ENCODE assay signal across 10 cellular contexts in the genomic region with DNA sequence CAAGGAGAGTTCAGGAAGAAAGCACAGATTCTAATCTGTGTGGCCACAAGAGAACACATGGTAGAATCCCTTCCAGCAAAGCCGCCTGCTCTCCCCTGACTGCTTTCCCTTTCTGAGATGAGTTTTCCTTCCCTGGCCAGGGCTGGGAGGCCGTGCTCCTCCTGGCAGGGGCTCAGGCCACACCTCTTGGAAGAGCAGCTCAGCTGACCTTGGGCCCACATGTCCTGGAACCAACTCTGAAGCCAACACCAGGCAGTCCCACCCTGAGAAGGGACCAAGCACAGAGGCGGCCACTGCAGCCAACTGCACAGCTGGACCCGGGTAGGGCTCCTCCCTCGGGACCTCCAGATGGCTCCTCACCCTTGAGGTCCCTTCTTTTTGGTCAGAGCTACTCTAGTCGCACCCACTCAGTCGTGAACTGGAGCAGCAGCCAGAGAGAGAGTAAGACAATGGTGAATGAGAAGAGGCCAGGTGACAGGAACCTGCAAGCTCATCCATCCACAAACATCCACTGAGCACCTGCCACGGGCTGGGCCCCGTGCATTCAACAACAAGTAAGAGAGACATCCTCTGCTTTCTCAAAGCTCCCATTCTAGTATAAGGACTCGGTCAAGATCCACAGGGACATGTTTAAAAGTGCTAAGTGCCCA. TPM values are rescaled to one million over a fixed set of nuclear protein-coding genes. Genes with fewer than 3 reads are reported as not detected.
DNase-seq lines count a peak whose midpoint lies in the region; ATAC-seq and TF ChIP-seq lines count a peak whose summit lies in the region.
"Had no signal": no experiment of that assay in that cellular context is flagged by ENCODE, and none has a peak within 500 bp of the region (broad histone marks: within the 10 kb centered on the region; RNA-seq: fewer than 3 reads in every experiment).

No MANE protein-coding gene starts in this region.

- H3K27me3 Mint-ChIP-seq in activated CD4-positive, alpha-beta T cell treated with anti-CD3 and anti-CD28 coated beads for 36 hours, result no peaks in the 10 kb centered on the region
- no peaks in the 10 kb centered on the region for H3K27me3 Mint-ChIP-seq in mesothelial cell of epicardium (ENCODE audit: low read depth)

- H3K27ac ChIP-seq in thyroid gland, result peak overlapping the region; percentile 91 to 94 (median 92)
- H3K27ac ChIP-seq: A549 had no signal

- DNase-seq in activated CD4-positive, alpha-beta T cell treated with anti-CD3 and anti-CD28 coated beads for 36 hours, result no peak
- no peak for DNase-seq in activated CD4-positive, alpha-beta T cell treated with anti-CD3 and anti-CD28 coated beads for 1 hour
- DNase-seq in choroid plexus epithelial cell (ENCODE audit: low read depth) (peak; percentile 44), mesothelial cell of epicardium (ENCODE audit: low spot score in 2 of 2, unreplicated experiment in 2 of 2) (no peak), thyroid gland (peak; percentile 80 to 86), dedifferentiated amniotic fluid mesenchymal stem cell (ENCODE audit: extremely low spot score) (no peak), HuH-7 (ENCODE audit: low spot score) (no peak)
- DNase-seq: activated CD4-positive, CD25-positive, alpha-beta regulatory T cell had no signal

- H3K9me3 Mint-ChIP-seq in activated CD4-positive, alpha-beta T cell treated with anti-CD3 and anti-CD28 coated beads for 36 hours (ENCODE audit: low read depth), result no peaks in the 10 kb centered on the region
- H3K9me3 Mint-ChIP-seq in mesothelial cell of epicardium, result no peaks in the 10 kb centered on the region

- H3K4me1 ChIP-seq in thyroid gland, result peaks cover 82 to 100% of the 10 kb centered on the region in 2 donors
- H3K4me1 ChIP-seq: A549 had no signal

- no peaks in the 10 kb centered on the region for H3K36me3 ChIP-seq in thyroid gland

- peaks cover 93% of the 10 kb centered on the region for H3K4me1 Mint-ChIP-seq in activated CD4-positive, alpha-beta T cell treated with anti-CD3 and anti-CD28 coated beads for 36 hours
- peaks cover 50% of the 10 kb centered on the region for H3K4me1 Mint-ChIP-seq in mesothelial cell of epicardium

- no peaks in the 10 kb centered on the region for H3K27me3 ChIP-seq in thyroid gland

- H3K9me3 ChIP-seq in thyroid gland, result no peaks in the 10 kb centered on the region
- H3K9me3 ChIP-seq: A549 had no signal

- H3K36me3 Mint-ChIP-seq in activated CD4-positive, alpha-beta T cell treated with anti-CD3 and anti-CD28 coated beads for 36 hours (ENCODE audit: low read depth), result peaks cover 24% of the 10 kb centered on the region
- peaks cover 4% of the 10 kb centered on the region for H3K36me3 Mint-ChIP-seq in mesothelial cell of epicardium

- intact Hi-C loops in activated CD4-positive, alpha-beta T cell treated with anti-CD3 and anti-CD28 coated beads for 36 hours (cut with DNase I, micrococcal nuclease), result no loop called here
- intact Hi-C loops in thyroid gland (cut with DNase I), result loop anchor here (5.0 kb wide), 1 partner anchor 33 kb away; no protein-coding TSS in a partner anchor

- 43 to 53% methylated on average over 8 to 10 of the region's 10 CpGs for WGBS in thyroid gland, 2 donors

- TF ChIP-seq POLR2A in thyroid gland (IDR thresholded peaks at IDR 0.05), result peak in 1 of 2 donors; percentile 52

- H3K4me3 ChIP-seq in choroid plexus epithelial cell (ENCODE audit: low read depth, low read length) (no peak overlapping the region), thyroid gland (replicated peaks in 1 of 3) (no peak overlapping the region)
- H3K4me3 ChIP-seq: A549 had no signal

- POLR2A ChIA-PET in activated CD4-positive, alpha-beta T cell treated with anti-CD3 and anti-CD28 coated beads for 36 hours (lab: Charles Lee), result interaction anchor here (1.1 to 3.1 kb wide), 2 partner anchors 14 to 31 kb away, joined by 3 to 12 read pairs; no protein-coding TSS in a partner anchor

- no peak for TF ChIP-seq CTCF in choroid plexus epithelial cell (conservative IDR thresholded peaks at IDR 0.05; ENCODE audit: low read depth, low read length)
- no peak for TF ChIP-seq CTCF in mesothelial cell of epicardium (IDR thresholded peaks at IDR 0.05; ENCODE audit: unreplicated experiment)
- TF ChIP-seq CTCF in thyroid gland (IDR thresholded peaks at IDR 0.05), result no peak

- H3K27ac Mint-ChIP-seq in activated CD4-positive, alpha-beta T cell treated with anti-CD3 and anti-CD28 coated beads for 36 hours, result peak overlapping the region; percentile 75
- H3K27ac Mint-ChIP-seq in mesothelial cell of epicardium, result peak overlapping the region; percentile 87

- ATAC-seq in activated CD4-positive, alpha-beta T cell treated with anti-CD3 and anti-CD28 coated beads for 36 hours, result no peak
- ATAC-seq in GM19397 (IDR thresholded peaks at IDR 0.05; ENCODE audit: unreplicated experiment), result no peak
- ATAC-seq: A549 had no signal

- CTCF ChIA-PET in activated CD4-positive, alpha-beta T cell treated with anti-CD3 and anti-CD28 coated beads for 36 hours (lab: Charles Lee), result interaction anchor here (1.7 to 5.5 kb wide), 4 partner anchors 10 to 38 kb away, joined by 4 to 46 read pairs (median 23); no protein-coding TSS in a partner anchor

- no peak overlapping the region for H3K4me3 Mint-ChIP-seq in activated CD4-positive, alpha-beta T cell treated with anti-CD3 and anti-CD28 coated beads for 36 hours
- no peak overlapping the region for H3K4me3 Mint-ChIP-seq in mesothelial cell of epicardium

RNA-seq across cellular contexts. Expression of a gene that starts 40.3 kb away (rescaled TPM):
- total RNA-seq in activated CD4-positive, alpha-beta T cell treated with anti-CD3 and anti-CD28 coated beads for 36 hours, result 10 to 100 TPM; 13.3 to 13.9 TPM
- total RNA-seq in mesothelial cell of epicardium (40.7 to 43.0 TPM (median 42.0 TPM) in 3 replicates), thyroid gland (10 to 100 TPM; 37.6 to 96.3 (median 80.4) TPM)

Comparison
In these comparisons a context has a peak if more than half of its experiments do, and no peak if none do; other contexts are left out.
1. DNase-seq: peak in choroid plexus epithelial cell (single experiment) and thyroid gland (2 of 2); none in activated CD4-positive, alpha-beta T cell treated with anti-CD3 and anti-CD28 coated beads for 36 hours (single experiment), activated CD4-positive, alpha-beta T cell treated with anti-CD3 and anti-CD28 coated beads for 1 hour (single experiment), mesothelial cell of epicardium (0 of 2), dedifferentiated amniotic fluid mesenchymal stem cell (single experiment) and HuH-7 (single experiment).